Comparison of ENCODE assay signal across 8 cellular contexts in the genomic region with DNA sequence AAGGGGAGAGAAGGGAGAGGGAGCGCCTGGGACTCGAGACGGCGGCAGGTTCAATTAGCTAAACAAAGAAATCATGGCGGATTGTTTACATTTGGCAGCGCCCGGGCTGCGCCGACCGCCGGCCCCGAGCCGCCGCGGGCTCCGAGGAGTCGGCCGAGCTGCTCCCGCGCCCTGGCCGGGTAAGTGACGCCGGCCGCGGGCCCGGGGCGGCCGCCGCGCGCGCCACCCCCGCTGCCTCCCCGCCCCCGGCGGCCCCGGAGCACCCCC.
DNase-seq lines count a peak whose midpoint lies in the region; ATAC-seq, FAIRE-seq and TF ChIP-seq lines count a peak whose summit lies in the region.

No MANE protein-coding gene starts in this region.

- no peaks in the 10 kb centered on the region for H4K20me1 ChIP-seq in astrocyte (ENCODE audit: insufficient read depth, low read length)

- H3K79me2 ChIP-seq in astrocyte (ENCODE audit: insufficient read depth, low read length) = no peaks in the 10 kb centered on the region

- H3K9me3 ChIP-seq in astrocyte (ENCODE audit: insufficient read depth, low read depth, low read length) (no peaks in the 10 kb centered on the region), mesenchymal stem cell (ENCODE audit: control insufficient read depth, low read length) (no peaks in the 10 kb centered on the region)

- peak overlapping the region; percentile 69 for H3K27ac ChIP-seq in 22Rv1
- H3K27ac ChIP-seq in astrocyte (ENCODE audit: low read depth, low read length) = no peak overlapping the region
- H3K27ac ChIP-seq in mesenchymal stem cell (ENCODE audit: low read length, poor library complexity, severe bottlenecking) = no peak overlapping the region

- H3K27ac Mint-ChIP-seq in astrocyte (ENCODE audit: unreplicated experiment) = peak overlapping the region; percentile 77

- no peak overlapping the region for H2BK120ac ChIP-seq in mesenchymal stem cell (ENCODE audit: low read depth, low read length)

- no peak overlapping the region for H3K18ac ChIP-seq in mesenchymal stem cell (ENCODE audit: low read depth in 1 of 2, low read length in 2 of 2)

- H3K9me3 Mint-ChIP-seq in astrocyte (ENCODE audit: unreplicated experiment) = no peaks in the 10 kb centered on the region

- H2AK5ac ChIP-seq in mesenchymal stem cell (ENCODE audit: low read length, severe bottlenecking) = no peak overlapping the region

- H3K4me2 ChIP-seq in astrocyte (ENCODE audit: low read length) = peak overlapping the region; percentile 94
- H3K4me2 ChIP-seq in mesenchymal stem cell (ENCODE audit: low read length, poor library complexity, severe bottlenecking) = peak overlapping the region; percentile 94

- H3K4me3 ChIP-seq in astrocyte (ENCODE audit: insufficient read depth, low read depth, low read length) (peak overlapping the region; percentile 76), mesenchymal stem cell (ENCODE audit: insufficient read depth in 1 of 2, low read depth in 1 of 2, low read length in 2 of 2) (peak overlapping the region; percentile 66 to 76)

- H4K8ac ChIP-seq in mesenchymal stem cell (ENCODE audit: low read length) = no peak overlapping the region

- no peaks in the 10 kb centered on the region for H3K36me3 ChIP-seq in astrocyte (ENCODE audit: insufficient read depth, low read length)
- no peaks in the 10 kb centered on the region for H3K36me3 ChIP-seq in mesenchymal stem cell (ENCODE audit: control insufficient read depth in 1 of 2, insufficient read depth in 2 of 2, low read depth in 1 of 2, low read length in 2 of 2)

- ATAC-seq in GM18498 (IDR thresholded peaks at IDR 0.05; ENCODE audit: unreplicated experiment) = peak; percentile 55

- DNase-seq in NCI-H1436 (lab: John Stamatoyannopoulos, UW) (peak; percentile 63), astrocyte (ENCODE audit: low read depth) (no peak), mesenchymal stem cell (peak; percentile 24), frontal cortex (ENCODE audit: low spot score in 2 of 2) (no peak), hippocampal formation (lab: John Stamatoyannopoulos, UW) (no peak), T-helper 9 cell (no peak)

- no peaks in the 10 kb centered on the region for H3K27me3 ChIP-seq in astrocyte (ENCODE audit: insufficient read depth, low read length)
- H3K27me3 ChIP-seq in mesenchymal stem cell (ENCODE audit: control insufficient read depth in 1 of 2, insufficient read depth in 1 of 2, low read length in 2 of 2) = peaks cover 5 to 44% of the 10 kb centered on the region in 2 experiments

- no peak overlapping the region for H2BK15ac ChIP-seq in mesenchymal stem cell (ENCODE audit: low read depth, poor library complexity, severe bottlenecking)

- no peak overlapping the region for H2BK5ac ChIP-seq in mesenchymal stem cell (ENCODE audit: low read depth, low read length, poor library complexity, severe bottlenecking)

- 2% methylated on average over 17 of the region's 37 CpGs for WGBS in mesenchymal stem cell

- H2AFZ ChIP-seq in astrocyte (ENCODE audit: low read depth, low read length) = peak overlapping the region; percentile 88
- peak overlapping the region; percentile 42 for H2AFZ ChIP-seq in mesenchymal stem cell (ENCODE audit: low read depth, low read length)

- no peak for TF ChIP-seq CTCF in 22Rv1 (IDR thresholded peaks at IDR 0.05)
- no peak for TF ChIP-seq CTCF in astrocyte (IDR thresholded peaks at IDR 0.05; ENCODE audit: insufficient read depth, low read depth, low read length)

- no peak overlapping the region for H3K23ac ChIP-seq in mesenchymal stem cell (ENCODE audit: low read length in 2 of 2)

- H3K27me3 Mint-ChIP-seq in astrocyte (ENCODE audit: low read depth, unreplicated experiment) = no peaks in the 10 kb centered on the region

- H3K79me1 ChIP-seq in mesenchymal stem cell (replicated peaks; ENCODE audit: low read length, poor library complexity, severe bottlenecking) = no peaks in the 10 kb centered on the region

- no peak overlapping the region for H4K91ac ChIP-seq in mesenchymal stem cell (ENCODE audit: low read length)

- no peak overlapping the region for H3K4ac ChIP-seq in mesenchymal stem cell (ENCODE audit: low read depth in 1 of 2, low read length in 2 of 2)

- peak overlapping the region; percentile 72 for H3K9ac ChIP-seq in astrocyte (ENCODE audit: low read length)
- H3K9ac ChIP-seq in mesenchymal stem cell (ENCODE audit: low read length) = no peak overlapping the region

- no peak overlapping the region for H2BK12ac ChIP-seq in mesenchymal stem cell (ENCODE audit: low read length in 2 of 2)

- H3K4me3 Mint-ChIP-seq in astrocyte (ENCODE audit: unreplicated experiment) = peak overlapping the region; percentile 90

- H3K4me1 ChIP-seq in astrocyte (ENCODE audit: insufficient read depth, low read length) (no peaks in the 10 kb centered on the region), mesenchymal stem cell (ENCODE audit: control insufficient read depth, insufficient read depth, low read depth, low read length) (peaks cover 5% of the 10 kb centered on the region)

- FAIRE-seq in astrocyte (lab: Jason Lieb, UNC) (no peak), frontal cortex (lab: Jason Lieb, UNC) (no peak)

- no peaks in the 10 kb centered on the region for H3K36me3 Mint-ChIP-seq in astrocyte (ENCODE audit: low read depth, unreplicated experiment)

- peaks cover 8% of the 10 kb centered on the region for H3K4me1 Mint-ChIP-seq in astrocyte (ENCODE audit: low read depth, unreplicated experiment)

- H3K14ac ChIP-seq in mesenchymal stem cell (ENCODE audit: low read length in 2 of 2) = no peak overlapping the region

Comparison
In these comparisons a context has a peak if more than half of its experiments do, and no peak if none do; other contexts are left out.
1. DNase-seq: peak in NCI-H1436 (single experiment) and mesenchymal stem cell (single experiment); none in astrocyte (single experiment), frontal cortex (0 of 2), hippocampal formation (0 of 2) and T-helper 9 cell (single experiment).